Comparison of ENCODE assay signal across 1 cellular context in the genomic region with DNA sequence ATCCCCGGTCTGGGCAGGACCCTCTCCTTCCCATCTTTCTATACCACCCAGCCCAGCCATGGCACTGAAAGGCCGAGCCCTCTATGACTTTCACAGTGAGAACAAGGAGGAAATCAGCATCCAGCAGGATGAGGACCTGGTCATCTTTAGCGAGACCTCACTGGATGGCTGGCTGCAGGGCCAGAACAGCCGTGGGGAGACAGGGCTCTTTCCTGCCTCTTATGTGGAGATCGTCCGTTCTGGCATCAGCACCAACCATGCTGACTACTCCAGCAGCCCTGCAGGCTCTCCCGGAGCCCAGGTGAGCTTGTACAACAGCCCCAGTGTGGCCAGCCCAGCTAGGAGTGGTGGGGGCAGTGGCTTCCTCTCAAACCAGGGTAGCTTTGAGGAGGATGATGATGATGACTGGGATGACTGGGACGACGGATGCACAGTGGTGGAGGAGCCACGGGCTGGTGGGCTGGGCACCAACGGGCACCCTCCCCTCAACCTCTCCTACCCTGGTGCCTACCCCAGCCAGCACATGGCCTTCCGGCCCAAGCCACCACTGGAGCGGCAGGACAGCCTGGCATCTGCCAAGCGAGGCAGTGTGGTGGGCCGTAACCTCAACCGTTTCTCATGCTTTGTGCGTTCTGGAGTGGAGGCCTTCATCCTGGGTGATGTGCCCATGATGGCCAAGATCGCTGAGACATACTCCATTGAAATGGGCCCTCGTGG.
TF ChIP-seq lines count a peak whose summit lies in the region.

No MANE protein-coding gene starts in this region.

TF ChIP-seq in HEK293, 187 proteins besides CTCF, POLR2A, EP300 and RAD21 (continued from another document):
- TF ChIP-seq PRDM10 (tag by site-specific recombination; IDR thresholded peaks at IDR 0.05) (no peak), ZNF600 (tag by site-specific recombination; IDR thresholded peaks at IDR 0.05) (peak; percentile 90), ZFP41 (tag by site-specific recombination; IDR thresholded peaks at IDR 0.05; ENCODE audit: borderline replicate concordance) (no peak), ZNF155 (tag by site-specific recombination; IDR thresholded peaks at IDR 0.05) (no peak)
